In the genomic region with DNA sequence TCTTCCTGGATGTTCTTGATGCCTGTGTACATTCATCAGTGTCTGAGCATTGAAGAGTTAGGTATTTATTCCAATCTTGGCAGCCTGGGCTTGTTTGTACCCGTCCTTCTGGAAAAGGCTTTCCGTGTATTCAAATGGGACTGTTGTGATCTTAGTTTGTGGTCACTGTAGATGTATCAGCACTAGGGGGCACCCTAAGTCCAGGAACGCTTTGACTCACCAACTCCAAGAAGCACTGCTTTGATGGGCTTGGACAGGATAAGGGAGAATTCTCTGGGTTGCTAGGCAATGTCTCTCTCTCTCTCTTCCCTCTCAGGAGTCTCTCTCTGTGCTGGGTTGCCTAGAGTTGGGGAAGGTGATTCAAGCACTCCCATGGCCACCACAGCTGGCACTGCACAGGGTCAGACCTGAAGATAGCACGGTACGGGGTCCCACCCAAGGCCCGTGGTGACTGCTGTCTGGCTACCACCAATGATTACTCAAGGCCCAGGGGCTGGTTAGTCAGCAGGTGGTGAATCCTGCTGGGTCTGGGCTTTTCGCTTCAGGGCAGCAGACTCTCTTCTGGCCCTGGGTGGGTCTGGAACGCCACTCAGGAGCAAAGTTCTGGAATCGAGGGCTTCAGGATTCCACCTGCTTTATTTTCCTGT, we compare ENCODE assay signal across 8 cellular contexts.
DNase-seq lines count a peak whose midpoint lies in the region; ATAC-seq, FAIRE-seq and TF ChIP-seq lines count a peak whose summit lies in the region.

No MANE protein-coding gene starts in this region.

- TF ChIP-seq EP300 in GM12878 (IDR thresholded peaks at IDR 0.05; ENCODE audit: borderline replicate concordance in 1 of 2, control insufficient read depth in 1 of 2, low read depth in 2 of 2, low read length in 2 of 2): no peak

- H3K27ac Mint-ChIP-seq in type B pancreatic cell: no peak overlapping the region

- no peak for FAIRE-seq in GM12878 (lab: Jason Lieb, UNC)

- TF ChIP-seq RAD21 in GM12878 (IDR thresholded peaks at IDR 0.05; ENCODE audit: insufficient read depth, low read depth, low read length): peak; percentile 53

- no peak overlapping the region for H3K27ac ChIP-seq in GM12878 (ENCODE audit: control insufficient read depth, insufficient read depth)

- no peaks in the 10 kb centered on the region for H4K20me1 ChIP-seq in GM12878 (ENCODE audit: control insufficient read depth, insufficient read depth)

- peaks cover 19% of the 10 kb centered on the region for H3K36me3 Mint-ChIP-seq in type B pancreatic cell

- no peak overlapping the region for H3K9ac ChIP-seq in GM12878 (ENCODE audit: control insufficient read depth, insufficient read depth, low read length)

- H3K4me3 Mint-ChIP-seq in type B pancreatic cell: no peak overlapping the region

- H3K4me1 Mint-ChIP-seq in type B pancreatic cell (ENCODE audit: unreplicated experiment): peaks cover 15% of the 10 kb centered on the region

- no peaks in the 10 kb centered on the region for H3K9me3 ChIP-seq in GM12878 (replicated peaks; ENCODE audit: control insufficient read depth, insufficient read depth, low read length)

- WGBS in GM12878 (ENCODE audit: insufficient coverage, insufficient replicate concordance, low lambda C conversion rate, missing lambda C conversion rate): 82% methylated on average over 9 of the region's 9 CpGs

- no peak overlapping the region for H3K4me3 ChIP-seq in GM12878

- peak; percentile 86 for ATAC-seq in GM12878
- no peak for ATAC-seq in GM19023 (IDR thresholded peaks at IDR 0.05; ENCODE audit: unreplicated experiment)

- in situ Hi-C loops in GM12878 (cut with MboI): no loop called here

- H3K79me2 ChIP-seq in GM12878 (ENCODE audit: control insufficient read depth, insufficient read depth, low read length): no peaks in the 10 kb centered on the region

- peak; percentile 77 for DNase-seq in Ammon's horn (ENCODE audit: low spot score)
- DNase-seq in NCI-H524 (lab: John Stamatoyannopoulos, UW): peak; percentile 47 to 78
- DNase-seq in GM12878 (ENCODE audit: low read depth, low spot score): peak; percentile 11
- DNase-seq in iris pigment epithelial cell (ENCODE audit: low read depth): peak; percentile 91
- no peak for DNase-seq in type B pancreatic cell (ENCODE audit: extremely low spot score, unreplicated experiment)
- DNase-seq in epidermal melanocyte (ENCODE audit: insufficient read length, low spot score): no peak

- peaks cover 5% of the 10 kb centered on the region for H3K9me3 Mint-ChIP-seq in type B pancreatic cell

- no peaks in the 10 kb centered on the region for H3K4me1 ChIP-seq in GM12878 (ENCODE audit: control insufficient read depth, insufficient read depth, low read length)

- no peaks in the 10 kb centered on the region for H3K27me3 Mint-ChIP-seq in type B pancreatic cell

- no peaks in the 10 kb centered on the region for H3K27me3 ChIP-seq in GM12878 (replicated peaks in 1 of 2; ENCODE audit: control insufficient read depth in 2 of 2, insufficient read depth in 2 of 2, low read length in 1 of 2)

- no peak for TF ChIP-seq POLR2A in GM12878 (IDR thresholded peaks at IDR 0.05; ENCODE audit: low read depth, low read length)

- TF ChIP-seq CTCF in GM12874 (IDR thresholded peaks at IDR 0.05; ENCODE audit: insufficient read depth, low read depth, low read length) (peak; percentile 52), GM12878 (IDR thresholded peaks at IDR 0.05 in 2 of 3, conservative IDR thresholded peaks at IDR 0.05 in 1 of 3; ENCODE audit: control insufficient read depth in 2 of 3, extremely low read depth in 1 of 3, insufficient read depth in 1 of 3, low read depth in 3 of 3, low read length in 3 of 3) (peak; percentile 47 to 52 (median 51); a peak in 5 of 6 replicates), type B pancreatic cell (conservative IDR thresholded peaks at IDR 0.05) (peak; percentile 75)

- RAD21 ChIA-PET in GM12878 (lab: Charles Lee; ENCODE audit: unreplicated experiment): interaction anchor here (0.9 to 1.3 kb wide), 2 partner anchors 32 to 275 kb away, joined by 3 read pairs; no protein-coding TSS in a partner anchor

- BruUV-seq in GM12878 (replicated peaks; lab: Mats Ljungman, UMichigan): no TSS peak

- POLR2A ChIA-PET in GM12878 (lab: Charles Lee): no interaction called here

- H2AFZ ChIP-seq in GM12878 (ENCODE audit: control insufficient read depth, low read depth, low read length): no peak overlapping the region

- H3K4me2 ChIP-seq in GM12878 (ENCODE audit: control insufficient read depth, insufficient read depth): no peak overlapping the region

- SMC1A ChIA-PET in GM12878 (lab: Charles Lee; ENCODE audit: uncharacterized antibody, unreplicated experiment): interaction anchor here (0.6 to 2.1 kb wide), 6 partner anchors 9 to 582 kb away, joined by 3 to 8 read pairs (median 3); no protein-coding TSS in a partner anchor

- intact Hi-C loops in GM12878 (cut with micrococcal nuclease; ENCODE audit: unreplicated experiment): loop anchor here (10.0 kb wide), 1 partner anchor 134 kb away; no protein-coding TSS in a partner anchor

- H3K36me3 ChIP-seq in GM12878 (ENCODE audit: control insufficient read depth in 2 of 2, insufficient read depth in 2 of 2, low read length in 1 of 2): peaks cover 19 to 21% of the 10 kb centered on the region in 2 experiments

- CTCF ChIA-PET in GM12878 (lab: Yijun Ruan, JAX): interaction anchor here (0.5 to 4.7 kb wide), 8 partner anchors 10 to 583 kb away, joined by 3 to 36 read pairs (median 6); no protein-coding TSS in a partner anchor

TF ChIP-seq in GM12878, 131 proteins besides CTCF, POLR2A, EP300 and RAD21:
- TF ChIP-seq SPI1 (IDR thresholded peaks at IDR 0.05; ENCODE audit: borderline replicate concordance, insufficient read depth, low read depth, low read length) (no peak), ATF7 (IDR thresholded peaks at IDR 0.05; ENCODE audit: low read depth) (no peak), JUNB (IDR thresholded peaks at IDR 0.05) (0 out of 2 replicates have a peak, but pooled peaks have one; percentile 31), IRF4 (IDR thresholded peaks at IDR 0.05; ENCODE audit: low read depth, low read length) (0 out of 2 replicates have a peak, but pooled peaks have one; percentile 70), RUNX3 (IDR thresholded peaks at IDR 0.05; ENCODE audit: low read length) (peak; percentile 85), POU2F2 (IDR thresholded peaks at IDR 0.05; ENCODE audit: borderline replicate concordance, low read depth, low read length) (peak; percentile 19; the same call in 1 of the 3 replicates), SMC3 (IDR thresholded peaks at IDR 0.05; ENCODE audit: borderline replicate concordance, low read length) (peak; percentile 23; the same call in 1 of the 2 replicates)
- TF ChIP-seq, protein P1, sequence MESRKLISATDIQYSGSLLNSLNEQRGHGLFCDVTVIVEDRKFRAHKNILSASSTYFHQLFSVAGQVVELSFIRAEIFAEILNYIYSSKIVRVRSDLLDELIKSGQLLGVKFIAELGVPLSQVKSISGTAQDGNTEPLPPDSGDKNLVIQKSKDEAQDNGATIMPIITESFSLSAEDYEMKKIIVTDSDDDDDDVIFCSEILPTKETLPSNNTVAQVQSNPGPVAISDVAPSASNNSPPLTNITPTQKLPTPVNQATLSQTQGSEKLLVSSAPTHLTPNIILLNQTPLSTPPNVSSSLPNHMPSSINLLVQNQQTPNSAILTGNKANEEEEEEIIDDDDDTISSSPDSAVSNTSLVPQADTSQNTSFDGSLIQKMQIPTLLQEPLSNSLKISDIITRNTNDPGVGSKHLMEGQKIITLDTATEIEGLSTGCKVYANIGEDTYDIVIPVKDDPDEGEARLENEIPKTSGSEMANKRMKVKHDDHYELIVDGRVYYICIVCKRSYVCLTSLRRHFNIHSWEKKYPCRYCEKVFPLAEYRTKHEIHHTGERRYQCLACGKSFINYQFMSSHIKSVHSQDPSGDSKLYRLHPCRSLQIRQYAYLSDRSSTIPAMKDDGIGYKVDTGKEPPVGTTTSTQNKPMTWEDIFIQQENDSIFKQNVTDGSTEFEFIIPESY (IDR thresholded peaks at IDR 0.05): no peak

Comparison
In these comparisons a context has a peak if more than half of its experiments do, and no peak if none do; other contexts are left out.
1. DNase-seq: peak in Ammon's horn (single experiment), NCI-H524 (2 of 2), GM12878 (single experiment) and iris pigment epithelial cell (single experiment); none in type B pancreatic cell (single experiment) and epidermal melanocyte (single experiment).
2. Peak in every context shown above with its lines, with median percentiles within 50 percentile points of each other: CTCF ChIP-seq.